Comparison of ENCODE assay signal across 8 cellular contexts in genomic region chr14:73740921-73741326, GRCh38. TPM values are rescaled to one million over a fixed set of nuclear protein-coding genes. Genes with fewer than 3 reads are reported as not detected.
DNase-seq lines count a peak whose midpoint lies in the region; ATAC-seq and TF ChIP-seq lines count a peak whose summit lies in the region.

No MANE protein-coding gene starts in this region.

- no peaks in the 10 kb centered on the region for H3K9me3 Mint-ChIP-seq in neural progenitor cell

- H3K4me3 ChIP-seq in Panc1 (ENCODE audit: low read depth in 2 of 2, low read length in 2 of 2) (0 out of 4 replicates have a peak overlapping the region, but pooled peaks of 1 of the 2 experiments have one; percentile 37), esophagus squamous epithelium (peak overlapping the region in 3 of 4 donors; percentile 27 to 58 (median 33)), neural progenitor cell (no peak overlapping the region)

- peak; percentile 29 for DNase-seq in EL
- DNase-seq in Panc1 (ENCODE audit: low read depth, low spot score), result no peak
- DNase-seq in esophagus squamous epithelium (lab: John Stamatoyannopoulos, UW), result no peak
- no peak for DNase-seq in neural progenitor cell (ENCODE audit: low spot score)
- no peak for DNase-seq in NCI-H524 treated with DMSO at 0.1 percent for 48 hours (lab: John Stamatoyannopoulos, UW)
- no peak for DNase-seq in SKM-1 (lab: John Stamatoyannopoulos, UW; ENCODE audit: unreplicated experiment)

- no peaks in the 10 kb centered on the region for H4K20me1 ChIP-seq in neural progenitor cell (ENCODE audit: low read depth)

- intact Hi-C loops in Panc1 (cut with micrococcal nuclease; ENCODE audit: unreplicated experiment), result no loop called here
- intact Hi-C loops in esophagus squamous epithelium (cut with DNase I), result no loop called here

- peaks cover 54% of the 10 kb centered on the region for H3K4me1 Mint-ChIP-seq in neural progenitor cell

- TF ChIP-seq POLR2A in esophagus squamous epithelium (IDR thresholded peaks at IDR 0.05), result no peak

- H3K36me3 Mint-ChIP-seq in neural progenitor cell, result peaks cover 3% of the 10 kb centered on the region

- in situ Hi-C loops in Panc1 (cut with HindIII; ENCODE audit: low pct_unique_long_range_greater_than_20kb, low sequenced_read_pairs), result no loop called here

- BruUV-seq in Panc1 (replicated peaks; lab: Mats Ljungman, UMichigan), result no TSS peak

- peaks cover 2% of the 10 kb centered on the region for H3K27me3 Mint-ChIP-seq in neural progenitor cell (ENCODE audit: insufficient read depth, low read depth)

- no peak overlapping the region for H3K9ac ChIP-seq in neural progenitor cell

- no peaks in the 10 kb centered on the region for H3K36me3 ChIP-seq in Panc1 (ENCODE audit: control insufficient read depth, insufficient read depth, low read length)
- peaks cover 23 to 41% (median 25%) of the 10 kb centered on the region in 3 donors for H3K36me3 ChIP-seq in esophagus squamous epithelium
- no peaks in the 10 kb centered on the region for H3K36me3 ChIP-seq in neural progenitor cell

- H3K79me2 ChIP-seq in neural progenitor cell (ENCODE audit: low read depth), result no peaks in the 10 kb centered on the region

- peak overlapping the region; percentile 62 for H3K4me2 ChIP-seq in neural progenitor cell

- H3K4me1 ChIP-seq in Panc1 (ENCODE audit: control insufficient read depth, insufficient read depth, low read length) (peaks cover 67% of the 10 kb centered on the region), esophagus squamous epithelium (peaks cover 68 to 79% (median 69%) of the 10 kb centered on the region in 3 donors), neural progenitor cell (peaks cover 26% of the 10 kb centered on the region)

- ATAC-seq in Panc1, result peak; percentile 48
- no peak for ATAC-seq in activated CD4-positive, CD25-positive, alpha-beta regulatory T cell treated with anti-CD3 and anti-CD28 coated beads, Interleukin-2, amount 50 U/mL, for 24 hours
- no peak for ATAC-seq in GM21723 (IDR thresholded peaks at IDR 0.05; ENCODE audit: unreplicated experiment)

- POLR2A ChIA-PET in Panc1 (lab: Charles Lee), result no interaction called here

- H2AFZ ChIP-seq in neural progenitor cell (replicated peaks), result peak overlapping the region; percentile 65

- peaks cover 14% of the 10 kb centered on the region for H3F3A ChIP-seq in neural progenitor cell (ENCODE audit: low read depth)

- no peak for TF ChIP-seq CTCF in Panc1 (IDR thresholded peaks at IDR 0.05)
- no peak for TF ChIP-seq CTCF in esophagus squamous epithelium (IDR thresholded peaks at IDR 0.05)
- no peak for TF ChIP-seq CTCF in neural progenitor cell (IDR thresholded peaks at IDR 0.05)

- H3K27ac ChIP-seq in Panc1 (ENCODE audit: low read length), result peak overlapping the region; percentile 82
- H3K27ac ChIP-seq in esophagus squamous epithelium, result peak overlapping the region; percentile 85 to 100 (median 94)
- no peak overlapping the region for H3K27ac ChIP-seq in neural progenitor cell

- peak overlapping the region; percentile 75 for H3K27ac Mint-ChIP-seq in neural progenitor cell

- H3K9me3 ChIP-seq in Panc1 (ENCODE audit: control insufficient read depth, insufficient read depth, low read depth, low read length) (no peaks in the 10 kb centered on the region), esophagus squamous epithelium (no peaks in the 10 kb centered on the region), neural progenitor cell (ENCODE audit: low read depth) (no peaks in the 10 kb centered on the region)

- H3K4me3 Mint-ChIP-seq in neural progenitor cell, result peak overlapping the region; percentile 73

- H3K27me3 ChIP-seq in Panc1 (ENCODE audit: control insufficient read depth, insufficient read depth, low read length) (no peaks in the 10 kb centered on the region), esophagus squamous epithelium (no peaks in the 10 kb centered on the region), neural progenitor cell (no peaks in the 10 kb centered on the region)

- WGBS in esophagus squamous epithelium, 2 donors, result 11 to 13% methylated on average over 5 of the region's 6 CpGs

- CTCF ChIA-PET in Panc1 (lab: Charles Lee), result interaction anchor here (0.6 to 1.1 kb wide), 4 partner anchors 12 to 512 kb away, joined by 3 to 11 read pairs (median 8); no protein-coding TSS in a partner anchor

RNA-seq across cellular contexts. Expression of gene PNMA1, which starts 26.7 kb away (rescaled TPM):
- total RNA-seq in Panc1 (2021; ENCODE audit: unreplicated experiment) (49.7 TPM), esophagus squamous epithelium (10 to 100 TPM in 1 of 4 donors, 1 to 10 TPM in 3; 4.2 to 13.9 (median 7.2) TPM), neural progenitor cell (ENCODE audit: low replicate concordance) (25.9 and 37.3 TPM in 2 replicates)
- polyA plus RNA-seq in Panc1 (2012; ENCODE audit: insufficient read length), result 45.4 TPM
